ENCODE assay signal across 16 cellular contexts in the genomic region with DNA sequence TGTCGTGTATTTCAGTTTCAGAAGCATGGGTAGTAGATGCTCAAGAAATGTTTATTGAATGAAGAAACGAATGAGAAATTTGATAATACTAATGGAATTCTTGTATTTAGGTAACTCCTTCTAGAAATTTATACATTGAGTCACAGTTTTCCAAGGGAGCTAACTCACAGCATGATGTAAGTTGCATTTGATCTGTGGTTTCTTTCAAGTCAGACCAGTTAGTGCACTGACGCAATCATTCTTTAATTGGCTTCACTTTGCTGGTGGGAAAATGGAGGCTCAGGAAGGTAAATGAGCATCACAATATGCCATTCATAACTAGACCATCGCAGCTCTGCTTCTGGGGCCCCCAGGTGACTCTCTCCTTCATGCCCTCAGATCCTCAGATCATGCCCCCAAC. TPM values are rescaled to one million over a fixed set of nuclear protein-coding genes. Genes with fewer than 3 reads are reported as not detected.
DNase-seq lines count a peak whose midpoint lies in the region; ATAC-seq and TF ChIP-seq lines count a peak whose summit lies in the region.
"Had no signal": no experiment of that assay in that cellular context is flagged by ENCODE, and none has a peak within 500 bp of the region (broad histone marks: within the 10 kb centered on the region; RNA-seq: fewer than 3 reads in every experiment).

No MANE protein-coding gene starts in this region.

- in situ Hi-C loops in astrocyte of the cerebellum (cut with HindIII; ENCODE audit: low sequenced_read_pairs) = loop anchor here (25.0 kb wide), 1 partner anchor 407 kb away; no protein-coding TSS in a partner anchor

- DNase-seq in AG09309 (ENCODE audit: low read depth) (peak; percentile 48), LHCN-M2 (ENCODE audit: low read depth) (peak; percentile 41), astrocyte of the cerebellum (ENCODE audit: low read depth) (peak; percentile 81), foreskin fibroblast (peak; percentile 54 to 75), NCI-H2107 treated with DMSO at 0.1 percent for 48 hours (lab: John Stamatoyannopoulos, UW; ENCODE audit: unreplicated experiment) (no peak), mucosa of descending colon (no peak)
- DNase-seq: activated effector memory CD4-positive, alpha-beta T cell treated with Interleukin-2 at 50 U/mL for 16 hours; BE2C; NCI-H1105; ovary; stimulated activated CD4-positive, alpha-beta T cell treated with anti-CD3 and anti-CD28 coated beads, Interleukin-15, amount 100 ng/mL, for 24 hours; uterus had no signal

- no peaks in the 10 kb centered on the region for H3K4me1 ChIP-seq in mucosa of descending colon (ENCODE audit: low read depth)
- H3K4me1 ChIP-seq: BE2C, uterus had no signal

- no peak overlapping the region for H3K4me3 ChIP-seq in AG09309 (ENCODE audit: control insufficient read depth, low read depth, low read length)
- H3K4me3 ChIP-seq in astrocyte of the cerebellum (ENCODE audit: low read depth, low read length) = no peak overlapping the region
- H3K4me3 ChIP-seq in foreskin fibroblast (ENCODE audit: low read depth in 1 of 2, low read length in 2 of 2) = no peak overlapping the region
- no peak overlapping the region for H3K4me3 ChIP-seq in mucosa of descending colon
- H3K4me3 ChIP-seq: cardiac muscle cell, GM12878, ovary, uterus had no signal

- no peaks in the 10 kb centered on the region for H3K9me3 ChIP-seq in mucosa of descending colon
- H3K9me3 ChIP-seq: BE2C, ovary, uterus had no signal

- TF ChIP-seq CTCF in AG09309 (IDR thresholded peaks at IDR 0.05; ENCODE audit: control insufficient read depth, insufficient read depth, low read depth, low read length, missing control alignments) (no peak), astrocyte of the cerebellum (IDR thresholded peaks at IDR 0.05; ENCODE audit: low read depth, low read length, missing control alignments) (no peak), foreskin fibroblast (IDR thresholded peaks at IDR 0.05; ENCODE audit: low read depth, low read length) (no peak), mucosa of descending colon (IDR thresholded peaks at IDR 0.05) (no peak)

- no peak for ATAC-seq in mucosa of descending colon
- ATAC-seq in HG02840 (IDR thresholded peaks at IDR 0.05; ENCODE audit: low FRiP score, unreplicated experiment) = no peak
- no peak for ATAC-seq in HG02852 (IDR thresholded peaks at IDR 0.05; ENCODE audit: unreplicated experiment)
- ATAC-seq: GM12878 had no signal

- no peaks in the 10 kb centered on the region for H3K36me3 ChIP-seq in mucosa of descending colon (ENCODE audit: low read depth)
- H3K36me3 ChIP-seq: BE2C, cardiac muscle cell, ovary, uterus had no signal

- intact Hi-C loops in mucosa of descending colon (cut with DNase I, micrococcal nuclease) = no loop called here

RNA-seq across cellular contexts. Expression of a gene that starts 17.3 kb away (rescaled TPM):
- total RNA-seq in LHCN-M2 (2014; rRNA removed) = not detected in 2 replicates
- not detected for polyA plus RNA-seq in LHCN-M2 (2012)
- total RNA-seq in mucosa of descending colon = 10 to 100 TPM; 18.3 to 39.8 (median 28.0) TPM
- total RNA-seq: cardiac muscle cell, GM12878 had no signal
- polyA plus RNA-seq: cardiac muscle cell, GM12878, ovary had no signal

Comparison
In these comparisons a context has a peak if more than half of its experiments do, and no peak if none do; other contexts are left out.
1. DNase-seq: peak in AG09309 (single experiment), LHCN-M2 (single experiment), astrocyte of the cerebellum (single experiment) and foreskin fibroblast (2 of 2); none in NCI-H2107 treated with DMSO at 0.1 percent for 48 hours (single experiment) and mucosa of descending colon (0 of 3).
2. RNA of a gene that starts 17.3 kb away (total RNA-seq): 18.3 to 39.8 TPM in mucosa of descending colon; not detected in LHCN-M2; every median in the first group is over 10 times any median in the second.